In genomic region chr17:77115510-77115909, GRCh38 we compare ENCODE assay signal across 20 cellular contexts. TPM values are rescaled to one million over a fixed set of nuclear protein-coding genes. Genes with fewer than 3 reads are reported as not detected.
A peak's percentile ranks its signal among the peaks of the same experiment; 100 is the strongest.
DNase-seq lines count a peak whose midpoint lies in the region; ATAC-seq and TF ChIP-seq lines count a peak whose summit lies in the region.
"Had no signal": no experiment of that assay in that cellular context is flagged by ENCODE, and none has a peak within 500 bp of the region (broad histone marks: within the 10 kb centered on the region; RNA-seq: fewer than 3 reads in every experiment).

No MANE protein-coding gene starts in this region.

- H3K27me3 Mint-ChIP-seq in glutamatergic neuron (ENCODE audit: unreplicated experiment) = peaks cover 3% of the 10 kb centered on the region
- H3K27me3 Mint-ChIP-seq: activated B cell treated with CpG ODN at 0.5 μM for 24 hours; activated naive CD8-positive, alpha-beta T cell had no signal

- H3K27ac ChIP-seq in right atrium auricular region (peak overlapping the region; percentile 60 to 71), upper lobe of right lung (peak overlapping the region; percentile 63)
- H3K27ac ChIP-seq: C4-2B, GM23248, SJSA1 had no signal

- H3K4me1 Mint-ChIP-seq in glutamatergic neuron (ENCODE audit: low read depth, unreplicated experiment) = peaks cover 11% of the 10 kb centered on the region

- intact Hi-C loops in left ventricle myocardium superior (cut with micrococcal nuclease) = no loop called here
- intact Hi-C loops in upper lobe of right lung (cut with DNase I) = no loop called here

- H3K36me3 Mint-ChIP-seq in glutamatergic neuron (ENCODE audit: unreplicated experiment) = no peaks in the 10 kb centered on the region
- H3K36me3 Mint-ChIP-seq: activated naive CD8-positive, alpha-beta T cell had no signal

- H3K4me1 ChIP-seq in right atrium auricular region (peaks cover 0 to 40% of the 10 kb centered on the region in 2 donors), upper lobe of right lung (peaks cover 56% of the 10 kb centered on the region)

- no peak overlapping the region for H3K4me3 Mint-ChIP-seq in glutamatergic neuron (ENCODE audit: unreplicated experiment)
- H3K4me3 Mint-ChIP-seq: activated B cell treated with CpG ODN at 0.5 μM for 24 hours; activated naive CD8-positive, alpha-beta T cell; T-helper 2 cell treated with Interferon-gamma antibody and Interleukin-4, amounts not matched to agents 5 μg/mL and 100 μg/mL, for 36 hours had no signal

- H3K4me3 ChIP-seq in right atrium auricular region (no peak overlapping the region), fibroblast of villous mesenchyme (ENCODE audit: low read depth, low read length) (no peak overlapping the region), upper lobe of right lung (no peak overlapping the region), foreskin fibroblast (ENCODE audit: low read depth in 1 of 2, low read length in 2 of 2) (no peak overlapping the region)
- H3K4me3 ChIP-seq: GM23248, SJSA1, tibial artery had no signal

- H3K27ac Mint-ChIP-seq in glutamatergic neuron (ENCODE audit: unreplicated experiment) = no peak overlapping the region
- H3K27ac Mint-ChIP-seq: activated B cell treated with CpG ODN at 0.5 μM for 24 hours; activated naive CD8-positive, alpha-beta T cell; T-helper 2 cell treated with Interferon-gamma antibody and Interleukin-4, amounts not matched to agents 5 μg/mL and 100 μg/mL, for 36 hours had no signal

- no peaks in the 10 kb centered on the region for H3K9me3 Mint-ChIP-seq in glutamatergic neuron (ENCODE audit: unreplicated experiment)
- H3K9me3 Mint-ChIP-seq: activated B cell treated with CpG ODN at 0.5 μM for 24 hours; T-helper 2 cell treated with Interferon-gamma antibody and Interleukin-4, amounts not matched to agents 5 μg/mL and 100 μg/mL, for 36 hours had no signal

- H3K36me3 ChIP-seq in right atrium auricular region (no peaks in the 10 kb centered on the region), upper lobe of right lung (no peaks in the 10 kb centered on the region)
- H3K36me3 ChIP-seq: SJSA1, tibial artery had no signal

- TF ChIP-seq CTCF in right atrium auricular region (IDR thresholded peaks at IDR 0.05) (no peak), fibroblast of villous mesenchyme (IDR thresholded peaks at IDR 0.05; ENCODE audit: insufficient read depth, low read depth, low read length) (no peak), upper lobe of right lung (IDR thresholded peaks at IDR 0.05) (no peak), foreskin fibroblast (IDR thresholded peaks at IDR 0.05; ENCODE audit: low read depth, low read length) (no peak), glutamatergic neuron (IDR thresholded peaks at IDR 0.05; ENCODE audit: partially characterized antibody, unreplicated experiment) (no peak)

- no peak for ATAC-seq in left ventricle myocardium superior
- peak; percentile 29 for ATAC-seq in upper lobe of right lung

- DNase-seq in right atrium auricular region (ENCODE audit: low spot score) = no peak
- no peak for DNase-seq in left ventricle myocardium superior
- DNase-seq in fibroblast of villous mesenchyme (ENCODE audit: low read depth) = peak; percentile 69
- DNase-seq in pons (ENCODE audit: low spot score) = peak; percentile 38
- DNase-seq in upper lobe of right lung = no peak
- DNase-seq in foreskin fibroblast = no peak
- DNase-seq in DMS 273 treated with DMSO at 0.1 percent for 48 hours (lab: John Stamatoyannopoulos, UW) = no peak
- no peak for DNase-seq in glutamatergic neuron
- DNase-seq: activated B cell treated with CpG ODN at 0.5 μM for 24 hours; activated T-cell treated with anti-CD3 and anti-CD28 coated beads, Interleukin-2, amount 50 U/mL, for 48 hours; DMS153; effector memory CD4-positive, alpha-beta T cell; GM23248; kidney glomerular epithelial cell; NCI-H69; tibial artery had no signal

- H3K27me3 ChIP-seq in right atrium auricular region (no peaks in the 10 kb centered on the region), upper lobe of right lung (no peaks in the 10 kb centered on the region)
- H3K27me3 ChIP-seq: SJSA1, tibial artery had no signal

- no peaks in the 10 kb centered on the region for H3K9me3 ChIP-seq in right atrium auricular region
- H3K9me3 ChIP-seq in upper lobe of right lung = no peaks in the 10 kb centered on the region
- H3K9me3 ChIP-seq: SJSA1, tibial artery had no signal

RNA-seq across cellular contexts. Expression of gene SEC14L1, which starts 25.3 kb away (rescaled TPM):
- total RNA-seq in right atrium auricular region (10 to 100 TPM; 48.2 to 54.0 TPM), left ventricle myocardium superior (71.4 TPM), fibroblast of villous mesenchyme (51.2 and 101 TPM in 2 replicates), upper lobe of right lung (144 TPM), glutamatergic neuron (ENCODE audit: unreplicated experiment) (104 TPM)

Comparison
In these comparisons a context has a peak if more than half of its experiments do, and no peak if none do; other contexts are left out.
1. DNase-seq: peak in fibroblast of villous mesenchyme (single experiment) and pons (single experiment); none in right atrium auricular region (single experiment), left ventricle myocardium superior (single experiment), upper lobe of right lung (single experiment), foreskin fibroblast (0 of 2), DMS 273 treated with DMSO at 0.1 percent for 48 hours (single experiment) and glutamatergic neuron (single experiment).